In genomic region chr13:98954313-98954712, GRCh38 we compare ENCODE assay signal across 25 cellular contexts.
"Had no signal": no experiment of that assay in that cellular context is flagged by ENCODE, and none has a peak within 500 bp of the region (broad histone marks: within the 10 kb centered on the region; RNA-seq: fewer than 3 reads in every experiment).

No MANE protein-coding gene starts in this region.

- H3K4me3 Mint-ChIP-seq: activated B cell treated with CpG ODN at 0.5 μM for 24 hours; activated CD4-positive, alpha-beta T cell treated with anti-CD3 and anti-CD28 coated beads for 36 hours; activated naive CD8-positive, alpha-beta T cell treated with anti-CD3 and anti-CD28 coated beads for 36 hours; activated T-cell treated with anti-CD3 and anti-CD28 coated beads, Interleukin-2, amount 50 U/mL, for 24 hours; memory B cell; stimulated activated naive B cell treated with anti-CD40 and anti-IgM and Interleukin-4, amounts not matched to agents 10 μg/mL and 1 μg/mL and 100 μg/mL, for 72 hours; T-cell had no signal

- H3K27ac Mint-ChIP-seq: activated B cell treated with CpG ODN at 0.5 μM for 24 hours; activated CD4-positive, alpha-beta T cell treated with anti-CD3 and anti-CD28 coated beads for 36 hours; activated naive CD8-positive, alpha-beta T cell treated with anti-CD3 and anti-CD28 coated beads for 36 hours; activated T-cell treated with anti-CD3 and anti-CD28 coated beads, Interleukin-2, amount 50 U/mL, for 24 hours; memory B cell; stimulated activated naive B cell treated with anti-CD40 and anti-IgM and Interleukin-4, amounts not matched to agents 10 μg/mL and 1 μg/mL and 100 μg/mL, for 72 hours; T-cell had no signal

- H3K4me1 Mint-ChIP-seq: activated B cell treated with CpG ODN at 0.5 μM for 24 hours; stimulated activated naive B cell treated with anti-CD40 and anti-IgM and Interleukin-4, amounts not matched to agents 10 μg/mL and 1 μg/mL and 100 μg/mL, for 72 hours had no signal

- H3K27me3 Mint-ChIP-seq: activated B cell treated with CpG ODN at 0.5 μM for 24 hours; activated CD4-positive, alpha-beta T cell treated with anti-CD3 and anti-CD28 coated beads for 36 hours; activated naive CD8-positive, alpha-beta T cell treated with anti-CD3 and anti-CD28 coated beads for 36 hours; activated T-cell treated with anti-CD3 and anti-CD28 coated beads, Interleukin-2, amount 50 U/mL, for 24 hours; memory B cell; stimulated activated naive B cell treated with anti-CD40 and anti-IgM and Interleukin-4, amounts not matched to agents 10 μg/mL and 1 μg/mL and 100 μg/mL, for 72 hours; T-cell had no signal

- ATAC-seq: activated CD4-positive, alpha-beta T cell treated with anti-CD3 and anti-CD28 coated beads for 36 hours; heart left ventricle; left colon; mucosa of descending colon; sciatic nerve; stimulated activated naive B cell treated with anti-CD40 and anti-IgM and Interleukin-4, amounts not matched to agents 10 μg/mL and 1 μg/mL and 100 μg/mL, for 72 hours; T-cell had no signal

- DNase-seq: activated B cell treated with CpG ODN at 0.5 μM for 24 hours; activated CD4-positive, alpha-beta T cell treated with anti-CD3 and anti-CD28 coated beads for 36 hours; activated CD4-positive, alpha-beta T cell treated with anti-CD3 and anti-CD28 coated beads, Interleukin-2, amount 50 U/mL, for 4 hours; activated CD8-positive, alpha-beta memory T cell treated with anti-CD3 and anti-CD28 coated beads for 24 hours; activated CD8-positive, alpha-beta memory T cell treated with anti-CD3 and anti-CD28 coated beads, Interleukin-2, amount 50 U/mL, for 4 hours; activated naive CD4-positive, alpha-beta T cell treated with Interleukin-2 at 50 U/mL for 16 hours; activated naive CD8-positive, alpha-beta T cell treated with anti-CD3 and anti-CD28 coated beads for 36 hours; activated T-cell treated with anti-CD3 and anti-CD28 coated beads, Interleukin-2, amount 50 U/mL, for 24 hours; cerebellar nuclear complex; cortex of kidney; heart left ventricle; left colon; mucosa of descending colon; occipital lobe; small intestine; stimulated activated CD4-positive, alpha-beta T cell treated with anti-CD3 and anti-CD28 coated beads, Interleukin-15, amount 100 ng/mL, for 24 hours; stimulated activated naive B cell treated with anti-CD40 and anti-IgM and Interleukin-4, amounts not matched to agents 10 μg/mL and 1 μg/mL and 100 μg/mL, for 72 hours; T-cell; upper lobe of left lung had no signal

- H3K27me3 ChIP-seq: heart left ventricle, upper lobe of left lung had no signal

- FAIRE-seq: astrocyte, keratinocyte, small intestine, TTC549 had no signal

- H3K9me3 Mint-ChIP-seq: activated B cell treated with CpG ODN at 0.5 μM for 24 hours; activated naive CD8-positive, alpha-beta T cell treated with anti-CD3 and anti-CD28 coated beads for 36 hours; activated T-cell treated with anti-CD3 and anti-CD28 coated beads, Interleukin-2, amount 50 U/mL, for 24 hours; memory B cell; stimulated activated naive B cell treated with anti-CD40 and anti-IgM and Interleukin-4, amounts not matched to agents 10 μg/mL and 1 μg/mL and 100 μg/mL, for 72 hours; T-cell had no signal

- H3K9me3 ChIP-seq: heart left ventricle, mucosa of descending colon, thoracic aorta, upper lobe of left lung had no signal

- H3K4me3 ChIP-seq: heart left ventricle, mucosa of descending colon, thoracic aorta, upper lobe of left lung had no signal

- H3K36me3 ChIP-seq: thoracic aorta had no signal

- H3K27ac ChIP-seq: heart left ventricle, thoracic aorta, upper lobe of left lung had no signal
